ENCODE assay signal across 8 cellular contexts in the genomic region with DNA sequence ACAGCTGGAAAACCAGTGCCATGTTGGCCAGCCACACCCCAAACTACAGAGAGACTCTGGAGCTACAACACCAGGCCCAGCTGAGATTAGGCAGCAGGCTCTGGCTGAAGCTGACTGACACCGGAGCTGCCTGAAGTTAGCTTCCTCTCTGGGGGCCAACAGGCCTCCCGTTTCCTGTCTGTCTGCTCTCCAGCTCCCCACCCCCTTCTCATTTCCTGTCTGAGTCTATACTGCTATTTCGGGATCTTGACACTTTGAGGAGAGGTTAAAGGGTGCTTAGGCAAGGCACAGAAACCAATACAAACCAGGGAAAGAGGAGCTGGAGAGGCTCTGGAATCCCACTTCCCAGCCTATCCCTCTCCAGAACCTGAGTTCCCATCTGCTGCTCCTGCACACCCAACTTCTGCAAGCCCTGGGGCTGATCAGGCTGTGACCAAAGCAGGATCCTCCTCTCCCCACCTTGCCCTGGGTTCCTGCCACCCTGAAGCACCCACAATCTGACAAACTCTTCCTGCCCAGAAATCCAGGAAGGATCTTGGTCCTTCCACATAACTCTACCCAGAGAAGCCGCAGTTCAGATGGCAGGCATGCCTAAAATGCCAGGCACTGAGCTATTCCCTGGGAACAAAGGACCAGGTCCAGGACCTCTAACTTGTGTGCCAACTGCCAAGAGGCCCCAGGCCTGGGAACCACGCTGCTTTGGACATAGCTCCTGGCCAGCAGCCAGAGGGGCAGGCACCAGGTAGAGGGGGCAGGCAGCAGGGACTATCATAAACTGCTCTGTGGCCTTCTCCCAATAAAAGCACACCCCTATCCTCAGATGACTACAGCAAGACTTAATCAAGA. TPM values are rescaled to one million over a fixed set of nuclear protein-coding genes. Genes with fewer than 3 reads are reported as not detected.
DNase-seq lines count a peak whose midpoint lies in the region; ATAC-seq and TF ChIP-seq lines count a peak whose summit lies in the region.

No MANE protein-coding gene starts in this region.

- DNase-seq in activated T-cell treated with anti-CD3 and anti-CD28 coated beads, Interleukin-2, amount 50 U/mL, for 24 hours: peak; percentile 69
- peak; percentile 93 for DNase-seq in fibroblast of villous mesenchyme (ENCODE audit: low read depth)
- DNase-seq in pons (ENCODE audit: low spot score): peak; percentile 88
- DNase-seq in transverse colon: peak; percentile 63
- DNase-seq in HT-29 (ENCODE audit: low spot score): no peak

- TF ChIP-seq EP300 in transverse colon (IDR thresholded peaks at IDR 0.05; ENCODE audit: low read depth): no peak

- ATAC-seq in GM18505 (IDR thresholded peaks at IDR 0.05; ENCODE audit: unreplicated experiment) (peak; percentile 49), HG02870 (IDR thresholded peaks at IDR 0.05; ENCODE audit: unreplicated experiment) (peak; percentile 36)

- peaks cover 76% of the 10 kb centered on the region for H3K4me1 Mint-ChIP-seq in activated T-cell treated with anti-CD3 and anti-CD28 coated beads, Interleukin-2, amount 50 U/mL, for 24 hours (ENCODE audit: low read depth)

- H3K9me3 ChIP-seq in OCI-LY3 (ENCODE audit: insufficient read depth, low read length) (no peaks in the 10 kb centered on the region), transverse colon (no peaks in the 10 kb centered on the region)

- peaks cover 74% of the 10 kb centered on the region for H3K4me1 ChIP-seq in OCI-LY3 (ENCODE audit: low read length)
- H3K4me1 ChIP-seq in transverse colon: peaks cover 8 to 35% (median 16%) of the 10 kb centered on the region in 4 donors

- peak overlapping the region; percentile 69 for H3K4me3 Mint-ChIP-seq in activated T-cell treated with anti-CD3 and anti-CD28 coated beads, Interleukin-2, amount 50 U/mL, for 24 hours

- no peaks in the 10 kb centered on the region for H4K20me1 ChIP-seq in OCI-LY3 (ENCODE audit: insufficient read depth, low read length)

- H3K27me3 ChIP-seq in OCI-LY3 (ENCODE audit: low read depth, low read length) (no peaks in the 10 kb centered on the region), transverse colon (no peaks in the 10 kb centered on the region)

- H2AFZ ChIP-seq in OCI-LY3 (ENCODE audit: low read depth, low read length): no peak overlapping the region

- in situ Hi-C loops in transverse colon (cut with MboI; ENCODE audit: low pct_ligation_motif_present in 1 of 4, low pct_unique_long_range_greater_than_20kb in 1 of 4, low sequenced_read_pairs in 3 of 4): no loop called here

- peak overlapping the region; percentile 88 for H3K27ac ChIP-seq in OCI-LY3 (ENCODE audit: low read length)
- H3K27ac ChIP-seq in transverse colon: peak overlapping the region; percentile 64 to 76 (median 71)

- intact Hi-C loops in transverse colon (cut with DNase I; ENCODE audit: low total_unique reads): no loop called here

- H3K9ac ChIP-seq in OCI-LY3 (ENCODE audit: low read length): peak overlapping the region; percentile 79

- peak; percentile 74 for TF ChIP-seq POLR2A in GM18505 (IDR thresholded peaks at IDR 0.05; ENCODE audit: borderline replicate concordance, extremely low read depth, insufficient read depth, insufficient read length)
- no peak for TF ChIP-seq POLR2A in transverse colon (IDR thresholded peaks at IDR 0.05)

- H3K36me3 ChIP-seq in OCI-LY3 (replicated peaks; ENCODE audit: low read depth, low read length): peaks cover 48% of the 10 kb centered on the region
- no peaks in the 10 kb centered on the region for H3K36me3 ChIP-seq in transverse colon

- peak overlapping the region; percentile 64 for H3K4me3 ChIP-seq in OCI-LY3 (ENCODE audit: low read length)
- H3K4me3 ChIP-seq in fibroblast of villous mesenchyme (ENCODE audit: low read depth, low read length): no peak overlapping the region
- no peak overlapping the region for H3K4me3 ChIP-seq in transverse colon

- H3K27me3 Mint-ChIP-seq in activated T-cell treated with anti-CD3 and anti-CD28 coated beads, Interleukin-2, amount 50 U/mL, for 24 hours: no peaks in the 10 kb centered on the region

- TF ChIP-seq CTCF in OCI-LY3 (IDR thresholded peaks at IDR 0.05; ENCODE audit: low read depth, low read length) (no peak), fibroblast of villous mesenchyme (IDR thresholded peaks at IDR 0.05; ENCODE audit: insufficient read depth, low read depth, low read length) (no peak), transverse colon (IDR thresholded peaks at IDR 0.05) (no peak)

- peak overlapping the region; percentile 84 for H3K4me2 ChIP-seq in OCI-LY3 (ENCODE audit: low read length)

- H3K27ac Mint-ChIP-seq in activated T-cell treated with anti-CD3 and anti-CD28 coated beads, Interleukin-2, amount 50 U/mL, for 24 hours: peak overlapping the region; percentile 96

- no peaks in the 10 kb centered on the region for H3K9me3 Mint-ChIP-seq in activated T-cell treated with anti-CD3 and anti-CD28 coated beads, Interleukin-2, amount 50 U/mL, for 24 hours

- peaks cover 70% of the 10 kb centered on the region for H3K79me2 ChIP-seq in OCI-LY3 (ENCODE audit: low read length)

- peaks cover 69% of the 10 kb centered on the region for H3K36me3 Mint-ChIP-seq in activated T-cell treated with anti-CD3 and anti-CD28 coated beads, Interleukin-2, amount 50 U/mL, for 24 hours (ENCODE audit: low read depth)

- 56% methylated on average over 5 of the region's 5 CpGs; no CpG with 5 or more reads in 1 of the 2 donors for WGBS in transverse colon (ENCODE audit: low coverage in 1 of 2), 2 donors

RNA-seq across cellular contexts. Expression of a gene that starts 39.9 kb away (rescaled TPM):
- total RNA-seq in fibroblast of villous mesenchyme (8.2 and 11.3 TPM in 2 replicates), transverse colon (10 to 100 TPM in 2 of 4 donors, 1 to 10 TPM in 2; 3.7 to 12.7 (median 8.7) TPM)
- 6.4 and 12.3 TPM in 2 replicates for total RNA-seq in HT-29 (2014; rRNA removed; shearing (Covaris generic))

RNA-seq across cellular contexts. Expression of a gene that starts 44.0 kb away (rescaled TPM):
- total RNA-seq in fibroblast of villous mesenchyme (22.5 and 28.7 TPM in 2 replicates), transverse colon (10 to 100 TPM in 1 of 4 donors, 1 to 10 TPM in 3; 5.3 to 16.5 (median 8.2) TPM)
- 0.89 and 1.0 TPM in 2 replicates for total RNA-seq in HT-29 (2014; rRNA removed; shearing (Covaris generic))

RNA-seq across cellular contexts. Expression of a gene that starts 57.8 kb away (rescaled TPM):
- total RNA-seq in fibroblast of villous mesenchyme (under 0.01 TPM in 2 replicates), transverse colon (under 1 TPM in 2 of 4 donors, not detected in 2; 0.14 to 0.64 TPM)
- total RNA-seq in HT-29 (2014; rRNA removed; shearing (Covaris generic)): 0.03 and 0.23 TPM in 2 replicates
